9 cellular contexts compared by ENCODE assay signal in the genomic region with DNA sequence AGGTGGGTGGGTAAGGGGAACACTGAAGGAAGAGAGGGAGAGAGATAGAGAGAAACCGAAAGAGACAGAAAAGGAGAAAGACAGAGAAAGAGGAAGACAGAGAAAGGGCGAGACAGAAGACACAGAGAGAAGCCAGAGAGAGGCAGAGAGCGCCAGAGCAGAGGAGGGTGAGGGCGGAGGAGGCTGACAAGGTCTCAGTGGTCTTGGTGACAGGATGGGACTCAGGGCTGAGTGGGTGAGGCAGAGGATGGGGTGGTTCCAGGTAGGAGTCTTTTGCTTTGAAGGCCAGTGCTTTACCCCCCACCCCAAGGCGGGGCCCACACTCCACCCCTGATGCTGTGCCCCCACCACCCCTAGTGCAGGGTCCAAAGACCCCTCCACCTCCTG. TPM values are rescaled to one million over a fixed set of nuclear protein-coding genes. Genes with fewer than 3 reads are reported as not detected.
DNase-seq lines count a peak whose midpoint lies in the region; ATAC-seq and TF ChIP-seq lines count a peak whose summit lies in the region.
"Had no signal": no experiment of that assay in that cellular context is flagged by ENCODE, and none has a peak within 500 bp of the region (broad histone marks: within the 10 kb centered on the region; RNA-seq: fewer than 3 reads in every experiment).

No MANE protein-coding gene starts in this region.

- no peaks in the 10 kb centered on the region for H3K36me3 Mint-ChIP-seq in nephron (ENCODE audit: low read depth)

- no peak overlapping the region for H3K9ac ChIP-seq in mammary epithelial cell (ENCODE audit: insufficient read depth, low read length)

- peak overlapping the region; percentile 56 to 87 (median 81) for H3K27ac Mint-ChIP-seq in nephron

- H3K4me3 ChIP-seq in AG09309 (ENCODE audit: control insufficient read depth, low read depth, low read length) (peak overlapping the region; percentile 56), HL-60 (replicated peaks; ENCODE audit: insufficient read depth, low read length) (peak overlapping the region; percentile 16), mammary epithelial cell (replicated peaks in 1 of 3; ENCODE audit: insufficient read depth in 1 of 3, low read depth in 2 of 3, low read length in 3 of 3) (peak overlapping the region in 1 of 3 experiments; percentile 55)

- peaks cover 16% of the 10 kb centered on the region for H3K79me2 ChIP-seq in mammary epithelial cell (ENCODE audit: insufficient read depth, low read length)

- no peaks in the 10 kb centered on the region for H4K20me1 ChIP-seq in mammary epithelial cell (ENCODE audit: insufficient read depth, low read length)

- H3K27ac ChIP-seq in HL-60 (replicated peaks) (no peak overlapping the region), mammary epithelial cell (ENCODE audit: insufficient read depth, low read depth, low read length) (no peak overlapping the region)

- no peaks in the 10 kb centered on the region for H3K9me3 ChIP-seq in mammary epithelial cell (replicated peaks; ENCODE audit: insufficient read depth, low read length)

- H3K36me3 ChIP-seq in mammary epithelial cell (ENCODE audit: insufficient read depth, low read length), result no peaks in the 10 kb centered on the region

- no peak for ATAC-seq in GM19467 (IDR thresholded peaks at IDR 0.05; ENCODE audit: unreplicated experiment)

- BruUV-seq in mammary epithelial cell (replicated peaks; lab: Mats Ljungman, UMichigan), result no TSS peak

- H3K9me3 Mint-ChIP-seq in nephron, result no peaks in the 10 kb centered on the region

- peak overlapping the region; percentile 58 to 72 (median 60) for H3K4me3 Mint-ChIP-seq in nephron

- H3K27me3 Mint-ChIP-seq in nephron (ENCODE audit: low read depth), result no peaks in the 10 kb centered on the region

- peak overlapping the region; percentile 86 for H3K4me2 ChIP-seq in mammary epithelial cell (ENCODE audit: insufficient read depth, low read depth, low read length)

- peaks cover 3% of the 10 kb centered on the region for H3K4me1 ChIP-seq in mammary epithelial cell (ENCODE audit: insufficient read depth, low read length)

- 83% methylated on average over 2 of the region's 5 CpGs for WGBS in mammary epithelial cell (ENCODE audit: low coverage, missing lambda C conversion rate)

- in situ Hi-C loops in mammary epithelial cell (cut with MboI; ENCODE audit: low sequenced_read_pairs in 2 of 2), result no loop called here

- dilution Hi-C loops in mammary epithelial cell (cut with HindIII; ENCODE audit: low sequenced_read_pairs), result no loop called here

- no peak for TF ChIP-seq CTCF in AG09309 (IDR thresholded peaks at IDR 0.05; ENCODE audit: control insufficient read depth, insufficient read depth, low read depth, low read length, missing control alignments)
- no peak for TF ChIP-seq CTCF in HL-60 (IDR thresholded peaks at IDR 0.05; ENCODE audit: insufficient read depth, low read length)
- TF ChIP-seq CTCF in mammary epithelial cell (conservative IDR thresholded peaks at IDR 0.05 in 1 of 2, IDR thresholded peaks at IDR 0.05 in 1 of 2; ENCODE audit: extremely low read depth in 1 of 2, insufficient read depth in 1 of 2, low read depth in 1 of 2, low read length in 2 of 2), result no peak
- no peak for TF ChIP-seq CTCF in nephron (IDR thresholded peaks at IDR 0.05; ENCODE audit: unreplicated experiment in 3 of 3)

- no peak overlapping the region for H2AFZ ChIP-seq in mammary epithelial cell (ENCODE audit: low read depth, low read length)

- H3K4me1 Mint-ChIP-seq in nephron, result peaks cover 34% of the 10 kb centered on the region

- intact Hi-C loops in mammary epithelial cell (cut with micrococcal nuclease), result no loop called here

- DNase-seq in AG09309 (ENCODE audit: low read depth) (no peak), HL-60 (ENCODE audit: low read depth in 1 of 2, low spot score in 1 of 2) (no peak), mammary epithelial cell (no peak), HuH-7 (ENCODE audit: low spot score) (no peak), DMS153 treated with DMSO at 0.1 percent for 48 hours (lab: John Stamatoyannopoulos, UW; ENCODE audit: unreplicated experiment) (no peak), GDM1 (lab: John Stamatoyannopoulos, UW) (no peak)
- DNase-seq: NCI-H524 had no signal

- H3K27me3 ChIP-seq in HL-60 (ENCODE audit: insufficient read depth, poor library complexity, severe bottlenecking) (no peaks in the 10 kb centered on the region), mammary epithelial cell (ENCODE audit: insufficient read depth, low read length) (no peaks in the 10 kb centered on the region)

- CTCF ChIA-PET in mammary epithelial cell (lab: Charles Lee; ENCODE audit: low non-redundant PET), result no interaction called here

RNA-seq across cellular contexts. Expression of a gene that starts 1.1 kb away (rescaled TPM):
- 10 to 100 TPM; 12.0 to 12.3 TPM for total RNA-seq in mammary epithelial cell
- polyA plus RNA-seq in mammary epithelial cell, result 4.1 TPM
- 10.7 TPM for polyA minus RNA-seq in mammary epithelial cell

RNA-seq across cellular contexts. Expression of a gene that starts 55.3 kb away (rescaled TPM):
- total RNA-seq in mammary epithelial cell, result 100 to 1,000 TPM; 106 to 125 TPM
- polyA plus RNA-seq in mammary epithelial cell, result 40.2 TPM
- 90.0 TPM for polyA minus RNA-seq in mammary epithelial cell
